Comparison of ENCODE assay signal across 1 cellular context in the genomic region with DNA sequence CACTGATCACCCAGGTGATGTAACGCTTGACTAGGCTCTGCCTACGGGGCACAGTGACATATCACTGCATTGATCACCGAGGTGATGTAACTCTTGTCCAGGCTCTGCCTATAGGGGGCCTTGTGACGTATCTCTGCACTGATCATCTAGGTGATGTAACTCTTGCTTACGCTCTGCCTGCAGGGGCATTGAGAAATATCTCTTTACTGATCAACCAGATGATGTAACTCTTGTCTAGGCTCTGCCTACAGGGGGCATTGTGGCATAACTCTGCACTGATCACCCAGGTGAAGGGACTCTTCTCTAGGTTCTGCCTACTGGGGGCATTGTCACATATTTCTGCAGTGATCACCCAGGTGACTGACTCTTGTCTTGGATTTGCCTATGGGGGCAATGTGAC.
TF ChIP-seq lines count a peak whose summit lies in the region.
"Not testable (repeated sequence)": the region's sequence is repeated elsewhere in the genome, so short reads cannot be mapped to it uniquely, and the experiment has no call there.

No MANE protein-coding gene starts in this region.

TF ChIP-seq in K562, 482 proteins besides CTCF, POLR2A, EP300 and RAD21:
- TF ChIP-seq, protein P1, sequence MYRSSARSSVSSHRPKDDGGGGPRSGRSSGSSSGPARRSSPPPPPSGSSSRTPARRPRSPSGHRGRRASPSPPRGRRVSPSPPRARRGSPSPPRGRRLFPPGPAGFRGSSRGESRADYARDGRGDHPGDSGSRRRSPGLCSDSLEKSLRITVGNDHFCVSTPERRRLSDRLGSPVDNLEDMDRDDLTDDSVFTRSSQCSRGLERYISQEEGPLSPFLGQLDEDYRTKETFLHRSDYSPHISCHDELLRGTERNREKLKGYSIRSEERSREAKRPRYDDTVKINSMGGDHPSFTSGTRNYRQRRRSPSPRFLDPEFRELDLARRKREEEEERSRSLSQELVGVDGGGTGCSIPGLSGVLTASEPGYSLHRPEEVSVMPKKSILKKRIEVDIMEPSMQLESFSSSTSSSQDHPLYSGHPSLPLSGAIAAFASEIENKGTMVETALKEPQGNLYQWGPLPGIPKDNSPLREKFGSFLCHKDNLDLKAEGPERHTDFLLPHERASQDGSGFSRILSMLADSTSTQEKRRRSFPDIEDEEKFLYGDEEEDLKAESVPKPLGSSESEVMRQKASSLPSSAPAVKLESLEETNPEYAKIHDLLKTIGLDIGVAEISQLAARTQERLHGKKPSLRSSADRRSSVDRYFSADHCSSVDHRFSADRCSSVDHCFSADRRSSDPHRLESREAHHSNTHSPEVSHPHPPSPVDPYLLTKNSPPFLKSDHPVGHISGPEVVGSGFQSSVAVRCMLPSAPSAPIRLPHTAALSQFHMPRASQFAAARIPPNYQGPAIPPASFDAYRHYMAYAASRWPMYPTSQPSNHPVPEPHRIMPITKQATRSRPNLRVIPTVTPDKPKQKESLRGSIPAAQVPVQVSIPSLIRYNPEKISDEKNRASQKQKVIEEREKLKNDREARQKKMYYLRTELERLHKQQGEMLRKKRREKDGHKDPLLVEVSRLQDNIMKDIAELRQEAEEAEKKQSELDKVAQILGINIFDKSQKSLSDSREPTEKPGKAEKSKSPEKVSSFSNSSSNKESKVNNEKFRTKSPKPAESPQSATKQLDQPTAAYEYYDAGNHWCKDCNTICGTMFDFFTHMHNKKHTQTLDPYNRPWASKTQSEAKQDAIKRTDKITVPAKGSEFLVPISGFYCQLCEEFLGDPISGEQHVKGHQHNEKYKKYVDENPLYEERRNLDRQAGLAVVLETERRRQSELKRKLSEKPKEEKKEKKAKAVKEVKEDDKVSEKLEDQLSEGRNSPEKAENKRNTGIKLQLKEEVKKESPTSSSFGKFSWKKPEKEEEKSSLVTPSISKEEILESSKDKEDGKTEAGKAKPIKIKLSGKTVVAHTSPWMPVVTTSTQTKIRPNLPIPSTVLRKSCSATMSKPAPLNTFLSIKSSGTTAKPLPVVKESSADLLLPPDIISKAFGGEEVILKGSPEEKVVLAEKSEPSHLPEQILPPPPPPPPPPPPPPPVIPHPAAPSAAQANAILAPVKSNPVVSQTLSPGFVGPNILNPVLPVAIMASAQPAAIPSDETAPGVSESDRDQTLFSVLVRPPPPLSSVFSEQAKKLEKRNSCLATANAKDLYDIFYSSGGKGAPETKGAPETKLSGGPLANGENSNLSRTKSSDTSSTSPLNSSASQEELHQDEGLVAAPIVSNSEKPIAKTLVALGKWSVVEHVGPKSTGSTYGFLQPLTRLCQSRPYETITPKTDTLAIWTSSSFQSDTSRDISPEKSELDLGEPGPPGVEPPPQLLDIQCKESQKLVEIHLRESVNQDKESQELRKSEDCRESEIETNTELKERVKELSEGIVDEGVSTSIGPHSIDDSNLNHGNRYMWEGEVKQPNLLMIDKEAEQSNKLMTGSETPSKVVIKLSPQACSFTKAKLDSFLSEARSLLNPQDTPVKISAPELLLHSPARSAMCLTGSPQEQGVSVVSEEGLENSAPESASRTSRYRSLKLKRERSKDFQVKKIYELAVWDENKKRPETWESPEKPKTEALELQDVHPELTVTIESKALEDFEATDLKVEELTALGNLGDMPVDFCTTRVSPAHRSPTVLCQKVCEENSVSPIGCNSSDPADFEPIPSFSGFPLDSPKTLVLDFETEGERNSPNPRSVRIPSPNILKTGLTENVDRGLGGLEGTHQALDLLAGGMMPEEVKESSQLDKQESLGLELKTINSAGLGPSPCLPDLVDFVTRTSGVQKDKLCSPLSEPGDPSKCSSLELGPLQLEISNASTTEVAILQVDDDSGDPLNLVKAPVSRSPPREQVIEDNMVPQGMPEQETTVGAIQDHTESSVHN (IDR thresholded peaks at IDR 0.05; ENCODE audit: borderline replicate concordance in 1 of 2, low read depth in 1 of 2), result peak in 1 of 2 experiments; percentile 68; a peak in 2 of 4 replicates
- peak; percentile 87 to 91 for TF ChIP-seq TRIM24 (IDR thresholded peaks at IDR 0.05)
- peak; percentile 37; the same call in 1 of the 2 replicates for TF ChIP-seq SMAD4 (CRISPR knock-in tag; conservative IDR thresholded peaks at IDR 0.05)
- TF ChIP-seq, protein P2, sequence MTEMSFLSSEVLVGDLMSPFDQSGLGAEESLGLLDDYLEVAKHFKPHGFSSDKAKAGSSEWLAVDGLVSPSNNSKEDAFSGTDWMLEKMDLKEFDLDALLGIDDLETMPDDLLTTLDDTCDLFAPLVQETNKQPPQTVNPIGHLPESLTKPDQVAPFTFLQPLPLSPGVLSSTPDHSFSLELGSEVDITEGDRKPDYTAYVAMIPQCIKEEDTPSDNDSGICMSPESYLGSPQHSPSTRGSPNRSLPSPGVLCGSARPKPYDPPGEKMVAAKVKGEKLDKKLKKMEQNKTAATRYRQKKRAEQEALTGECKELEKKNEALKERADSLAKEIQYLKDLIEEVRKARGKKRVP (CRISPR knock-in tag; IDR thresholded peaks at IDR 0.05), result 0 out of 2 replicates have a peak, but pooled peaks have one; percentile 30
- peak; percentile 87 for TF ChIP-seq ATF7 (IDR thresholded peaks at IDR 0.05)
- peak; percentile 76 for TF ChIP-seq CEBPB (tag; IDR thresholded peaks at IDR 0.05)
- TF ChIP-seq, protein P3, sequence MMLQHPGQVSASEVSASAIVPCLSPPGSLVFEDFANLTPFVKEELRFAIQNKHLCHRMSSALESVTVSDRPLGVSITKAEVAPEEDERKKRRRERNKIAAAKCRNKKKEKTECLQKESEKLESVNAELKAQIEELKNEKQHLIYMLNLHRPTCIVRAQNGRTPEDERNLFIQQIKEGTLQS (IDR thresholded peaks at IDR 0.05), result peak; percentile 82
- TF ChIP-seq, protein P3 (CRISPR knock-in tag; conservative IDR thresholded peaks at IDR 0.05), result not testable (repeated sequence)
- TF ChIP-seq ATF1 (CRISPR knock-in tag; IDR thresholded peaks at IDR 0.05), result not testable (repeated sequence)
- peak; percentile 71 for TF ChIP-seq ATF1 (tag; IDR thresholded peaks at IDR 0.05)
- TF ChIP-seq, protein P4, sequence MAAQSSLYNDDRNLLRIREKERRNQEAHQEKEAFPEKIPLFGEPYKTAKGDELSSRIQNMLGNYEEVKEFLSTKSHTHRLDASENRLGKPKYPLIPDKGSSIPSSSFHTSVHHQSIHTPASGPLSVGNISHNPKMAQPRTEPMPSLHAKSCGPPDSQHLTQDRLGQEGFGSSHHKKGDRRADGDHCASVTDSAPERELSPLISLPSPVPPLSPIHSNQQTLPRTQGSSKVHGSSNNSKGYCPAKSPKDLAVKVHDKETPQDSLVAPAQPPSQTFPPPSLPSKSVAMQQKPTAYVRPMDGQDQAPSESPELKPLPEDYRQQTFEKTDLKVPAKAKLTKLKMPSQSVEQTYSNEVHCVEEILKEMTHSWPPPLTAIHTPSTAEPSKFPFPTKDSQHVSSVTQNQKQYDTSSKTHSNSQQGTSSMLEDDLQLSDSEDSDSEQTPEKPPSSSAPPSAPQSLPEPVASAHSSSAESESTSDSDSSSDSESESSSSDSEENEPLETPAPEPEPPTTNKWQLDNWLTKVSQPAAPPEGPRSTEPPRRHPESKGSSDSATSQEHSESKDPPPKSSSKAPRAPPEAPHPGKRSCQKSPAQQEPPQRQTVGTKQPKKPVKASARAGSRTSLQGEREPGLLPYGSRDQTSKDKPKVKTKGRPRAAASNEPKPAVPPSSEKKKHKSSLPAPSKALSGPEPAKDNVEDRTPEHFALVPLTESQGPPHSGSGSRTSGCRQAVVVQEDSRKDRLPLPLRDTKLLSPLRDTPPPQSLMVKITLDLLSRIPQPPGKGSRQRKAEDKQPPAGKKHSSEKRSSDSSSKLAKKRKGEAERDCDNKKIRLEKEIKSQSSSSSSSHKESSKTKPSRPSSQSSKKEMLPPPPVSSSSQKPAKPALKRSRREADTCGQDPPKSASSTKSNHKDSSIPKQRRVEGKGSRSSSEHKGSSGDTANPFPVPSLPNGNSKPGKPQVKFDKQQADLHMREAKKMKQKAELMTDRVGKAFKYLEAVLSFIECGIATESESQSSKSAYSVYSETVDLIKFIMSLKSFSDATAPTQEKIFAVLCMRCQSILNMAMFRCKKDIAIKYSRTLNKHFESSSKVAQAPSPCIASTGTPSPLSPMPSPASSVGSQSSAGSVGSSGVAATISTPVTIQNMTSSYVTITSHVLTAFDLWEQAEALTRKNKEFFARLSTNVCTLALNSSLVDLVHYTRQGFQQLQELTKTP (IDR thresholded peaks at IDR 0.05; ENCODE audit: low read depth in 1 of 2, partially characterized antibody in 2 of 2), result peak in 1 of 2 experiments; percentile 14
- peak; percentile 20; the same call in 1 of the 2 replicates for TF ChIP-seq CEBPG (CRISPR knock-in tag; IDR thresholded peaks at IDR 0.05)
- peak in 1 of 2 experiments; percentile 75; a peak in 3 of 4 replicates for TF ChIP-seq CEBPG (tag; conservative IDR thresholded peaks at IDR 0.05 in 1 of 2, IDR thresholded peaks at IDR 0.05 in 1 of 2)
TF ChIP-seq in K562: peak in this region for 10; not testable (repeated sequence) for 472.
